Comparison of ENCODE assay signal across 12 cellular contexts in the genomic region with DNA sequence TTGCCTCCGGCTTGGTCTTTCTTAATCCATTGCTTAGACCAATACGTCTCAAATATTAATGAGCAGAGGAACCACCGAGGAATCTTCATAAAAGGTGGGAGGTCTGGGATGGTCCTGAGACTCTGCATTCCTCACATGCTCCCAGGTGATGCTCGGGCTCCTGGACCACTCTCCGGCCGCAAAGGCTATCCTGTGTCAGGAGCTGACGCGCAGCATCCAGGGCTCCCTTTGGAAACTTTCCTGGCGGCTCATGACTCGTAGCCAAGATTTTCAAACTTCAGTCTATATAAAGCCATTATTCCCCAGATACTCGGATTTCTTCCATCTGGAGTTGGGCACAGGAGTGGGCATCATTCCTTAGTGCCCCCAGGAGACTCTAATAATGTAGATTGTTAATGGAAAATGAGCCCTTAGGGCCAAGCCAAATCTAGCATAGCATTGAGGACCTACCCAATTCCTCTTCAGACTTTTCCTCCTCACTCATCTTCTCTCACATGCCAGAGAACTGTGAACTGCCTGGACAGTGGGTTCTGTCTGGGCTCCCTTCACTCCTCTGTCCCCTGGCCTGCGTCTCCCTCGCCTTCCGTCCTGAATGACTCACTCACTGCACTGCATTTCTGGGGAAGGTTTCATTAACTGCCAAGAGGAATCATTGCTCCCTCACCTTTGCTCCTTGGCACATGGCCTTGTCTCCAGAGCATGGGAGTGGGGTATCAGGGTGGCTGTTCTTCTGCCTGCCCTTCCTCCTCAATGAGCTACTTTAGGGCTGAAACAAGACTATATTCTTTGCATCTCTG.
A peak's percentile ranks its signal among the peaks of the same experiment; 100 is the strongest.
DNase-seq lines count a peak whose midpoint lies in the region; ATAC-seq and TF ChIP-seq lines count a peak whose summit lies in the region.
"Had no signal": no experiment of that assay in that cellular context is flagged by ENCODE, and none has a peak within 500 bp of the region (broad histone marks: within the 10 kb centered on the region; RNA-seq: fewer than 3 reads in every experiment).

No MANE protein-coding gene starts in this region.

- no peak overlapping the region for H3K4me3 Mint-ChIP-seq in CD14-positive monocyte
- H3K4me3 Mint-ChIP-seq in activated CD8-positive, alpha-beta memory T cell treated with anti-CD3 and anti-CD28 coated beads, Interleukin-2, amount 10 ng/mL, durations not matched to agents 7 days and 5 days: no peak overlapping the region
- H3K4me3 Mint-ChIP-seq in activated T-helper 2 cell treated with anti-CD3 and anti-CD28 coated beads, Interferon-gamma antibody, Interleukin-2, Interleukin-4, amounts not matched to agents 10 μg/mL and 5 μg/mL and 100 μg/mL, durations not matched to agents 14 hours and 24 hours and 36 hours (ENCODE audit: low read depth): no peak overlapping the region
- H3K4me3 Mint-ChIP-seq: CD4-positive, alpha-beta T cell had no signal

- peaks cover 26 to 38% of the 10 kb centered on the region in 2 donors for H3K36me3 Mint-ChIP-seq in CD14-positive monocyte
- H3K36me3 Mint-ChIP-seq in activated CD8-positive, alpha-beta memory T cell treated with anti-CD3 and anti-CD28 coated beads, Interleukin-2, amount 10 ng/mL, durations not matched to agents 7 days and 5 days: no peaks in the 10 kb centered on the region
- no peaks in the 10 kb centered on the region for H3K36me3 Mint-ChIP-seq in activated T-helper 2 cell treated with anti-CD3 and anti-CD28 coated beads, Interferon-gamma antibody, Interleukin-2, Interleukin-4, amounts not matched to agents 10 μg/mL and 5 μg/mL and 100 μg/mL, durations not matched to agents 14 hours and 24 hours and 36 hours (ENCODE audit: low read depth)

- TF ChIP-seq CTCF in CD14-positive monocyte (IDR thresholded peaks at IDR 0.05): no peak
- TF ChIP-seq CTCF in choroid plexus epithelial cell (conservative IDR thresholded peaks at IDR 0.05; ENCODE audit: low read depth, low read length): no peak

- no peak for TF ChIP-seq POLR2A in GM18505 (IDR thresholded peaks at IDR 0.05; ENCODE audit: borderline replicate concordance, extremely low read depth, insufficient read depth, insufficient read length)

- CTCF ChIA-PET in activated CD8-positive, alpha-beta memory T cell treated with anti-CD3 and anti-CD28 coated beads, Interleukin-2, amount 10 ng/mL, durations not matched to agents 7 days and 5 days (lab: Charles Lee): interaction anchor here (1.2 to 5.8 kb wide), 9 partner anchors 7 to 130 kb away, joined by 3 to 185 read pairs (median 11); a partner anchor contains a TSS

- peaks cover 0 to 2% (median 0%) of the 10 kb centered on the region in 7 donors for H3K9me3 Mint-ChIP-seq in CD14-positive monocyte
- no peaks in the 10 kb centered on the region for H3K9me3 Mint-ChIP-seq in activated CD8-positive, alpha-beta memory T cell treated with anti-CD3 and anti-CD28 coated beads, Interleukin-2, amount 10 ng/mL, durations not matched to agents 7 days and 5 days (ENCODE audit: low read depth)
- no peaks in the 10 kb centered on the region for H3K9me3 Mint-ChIP-seq in activated T-helper 2 cell treated with anti-CD3 and anti-CD28 coated beads, Interferon-gamma antibody, Interleukin-2, Interleukin-4, amounts not matched to agents 10 μg/mL and 5 μg/mL and 100 μg/mL, durations not matched to agents 14 hours and 24 hours and 36 hours
- H3K9me3 Mint-ChIP-seq: CD4-positive, alpha-beta T cell had no signal

- H3K27ac Mint-ChIP-seq in CD14-positive monocyte: peak overlapping the region in 3 of 7 donors; percentile 40 to 75 (median 65)
- no peak overlapping the region for H3K27ac Mint-ChIP-seq in activated CD8-positive, alpha-beta memory T cell treated with anti-CD3 and anti-CD28 coated beads, Interleukin-2, amount 10 ng/mL, durations not matched to agents 7 days and 5 days
- no peak overlapping the region for H3K27ac Mint-ChIP-seq in activated T-helper 2 cell treated with anti-CD3 and anti-CD28 coated beads, Interferon-gamma antibody, Interleukin-2, Interleukin-4, amounts not matched to agents 10 μg/mL and 5 μg/mL and 100 μg/mL, durations not matched to agents 14 hours and 24 hours and 36 hours
- H3K27ac Mint-ChIP-seq: CD4-positive, alpha-beta T cell had no signal

- no peak for ATAC-seq in GM18505 (IDR thresholded peaks at IDR 0.05; ENCODE audit: unreplicated experiment)
- no peak for ATAC-seq in activated CD8-positive, alpha-beta memory T cell treated with anti-CD3 and anti-CD28 coated beads, Interleukin-2, amount 10 ng/mL, durations not matched to agents 7 days and 5 days

- peaks cover 20% of the 10 kb centered on the region for H3K4me1 Mint-ChIP-seq in CD14-positive monocyte
- H3K4me1 Mint-ChIP-seq in activated CD8-positive, alpha-beta memory T cell treated with anti-CD3 and anti-CD28 coated beads, Interleukin-2, amount 10 ng/mL, durations not matched to agents 7 days and 5 days: peaks cover 4% of the 10 kb centered on the region
- H3K4me1 Mint-ChIP-seq in activated T-helper 2 cell treated with anti-CD3 and anti-CD28 coated beads, Interferon-gamma antibody, Interleukin-2, Interleukin-4, amounts not matched to agents 10 μg/mL and 5 μg/mL and 100 μg/mL, durations not matched to agents 14 hours and 24 hours and 36 hours (ENCODE audit: low read depth): peaks cover 3% of the 10 kb centered on the region

- H3K27me3 Mint-ChIP-seq in CD14-positive monocyte (ENCODE audit: low read depth in 3 of 3): peaks cover 0 to 3% (median 0%) of the 10 kb centered on the region in 3 donors
- peaks cover 5% of the 10 kb centered on the region for H3K27me3 Mint-ChIP-seq in activated CD8-positive, alpha-beta memory T cell treated with anti-CD3 and anti-CD28 coated beads, Interleukin-2, amount 10 ng/mL, durations not matched to agents 7 days and 5 days
- no peaks in the 10 kb centered on the region for H3K27me3 Mint-ChIP-seq in activated T-helper 2 cell treated with anti-CD3 and anti-CD28 coated beads, Interferon-gamma antibody, Interleukin-2, Interleukin-4, amounts not matched to agents 10 μg/mL and 5 μg/mL and 100 μg/mL, durations not matched to agents 14 hours and 24 hours and 36 hours (ENCODE audit: low read depth)
- H3K27me3 Mint-ChIP-seq: CD4-positive, alpha-beta T cell had no signal

- intact Hi-C loops in CD14-positive monocyte (cut with micrococcal nuclease): loop anchor here (2.0 to 5.0 kb wide), 3 partner anchors 32 to 115 kb away; no protein-coding TSS in a partner anchor
- intact Hi-C loops in activated T-helper 2 cell treated with anti-CD3 and anti-CD28 coated beads, Interferon-gamma antibody, Interleukin-2, Interleukin-4, amounts not matched to agents 10 μg/mL and 5 μg/mL and 100 μg/mL, durations not matched to agents 14 hours and 24 hours and 36 hours (cut with micrococcal nuclease): no loop called here

- DNase-seq in CD14-positive monocyte (ENCODE audit: low spot score): peak; percentile 16
- peak; percentile 78 for DNase-seq in M059J (ENCODE audit: low read depth)
- DNase-seq in choroid plexus epithelial cell (ENCODE audit: low read depth): peak; percentile 49
- peak; percentile 70 to 79 for DNase-seq in lung microvascular endothelial cell (ENCODE audit: low read depth in 2 of 2)
- no peak for DNase-seq in activated CD8-positive, alpha-beta memory T cell treated with anti-CD3 and anti-CD28 coated beads, Interleukin-2, amount 10 ng/mL, durations not matched to agents 7 days and 5 days
- DNase-seq in NCI-H1048 (lab: John Stamatoyannopoulos, UW): no peak
- no peak for DNase-seq in activated T-helper 2 cell treated with anti-CD3 and anti-CD28 coated beads, Interferon-gamma antibody, Interleukin-2, Interleukin-4, amounts not matched to agents 10 μg/mL and 5 μg/mL and 100 μg/mL, durations not matched to agents 14 hours and 24 hours and 36 hours (ENCODE audit: low spot score)
- DNase-seq: CD4-positive, alpha-beta T cell; erythroblast; Karpas-422; T1000 had no signal

- H3K4me3 ChIP-seq in choroid plexus epithelial cell (ENCODE audit: low read depth, low read length): no peak overlapping the region

Comparison
In these comparisons a context has a peak if more than half of its experiments do, and no peak if none do; other contexts are left out.
1. DNase-seq: peak in CD14-positive monocyte (single experiment), M059J (single experiment), choroid plexus epithelial cell (single experiment) and lung microvascular endothelial cell (2 of 2); none in activated CD8-positive, alpha-beta memory T cell treated with anti-CD3 and anti-CD28 coated beads, Interleukin-2, amount 10 ng/mL, durations not matched to agents 7 days and 5 days (single experiment), NCI-H1048 (single experiment) and activated T-helper 2 cell treated with anti-CD3 and anti-CD28 coated beads, Interferon-gamma antibody, Interleukin-2, Interleukin-4, amounts not matched to agents 10 μg/mL and 5 μg/mL and 100 μg/mL, durations not matched to agents 14 hours and 24 hours and 36 hours (single experiment).